Comparison of ENCODE assay signal across 20 cellular contexts in genomic region chr3:25055981-25056380, GRCh38.
DNase-seq lines count a peak whose midpoint lies in the region; ATAC-seq and TF ChIP-seq lines count a peak whose summit lies in the region.
"Had no signal": no experiment of that assay in that cellular context is flagged by ENCODE, and none has a peak within 500 bp of the region (broad histone marks: within the 10 kb centered on the region; RNA-seq: fewer than 3 reads in every experiment).

No MANE protein-coding gene starts in this region.

- peak; percentile 24 for ATAC-seq in left ventricle myocardium superior
- ATAC-seq in heart right ventricle: no peak
- no peak for ATAC-seq in upper lobe of right lung
- ATAC-seq: HCT116 had no signal

- no peak overlapping the region for H4K8ac ChIP-seq in neuronal stem cell (ENCODE audit: low read depth, low read length)

- TF ChIP-seq CTCF in heart right ventricle (IDR thresholded peaks at IDR 0.05): no peak
- TF ChIP-seq CTCF in VCaP (conservative IDR thresholded peaks at IDR 0.05): no peak
- TF ChIP-seq CTCF in mesothelial cell of epicardium (IDR thresholded peaks at IDR 0.05; ENCODE audit: unreplicated experiment): no peak
- TF ChIP-seq CTCF in upper lobe of right lung (IDR thresholded peaks at IDR 0.05): no peak

- H3K9me3 Mint-ChIP-seq in mesothelial cell of epicardium: no peaks in the 10 kb centered on the region

- no peak overlapping the region for H3K9ac ChIP-seq in neuronal stem cell (ENCODE audit: low read depth, low read length, poor library complexity)

- H3K4ac ChIP-seq in neuronal stem cell (ENCODE audit: low read length): no peak overlapping the region

- H3K27ac ChIP-seq in heart right ventricle (no peak overlapping the region), VCaP (peak overlapping the region; percentile 17), neuronal stem cell (replicated peaks; ENCODE audit: low read length) (no peak overlapping the region), upper lobe of right lung (no peak overlapping the region)
- H3K27ac ChIP-seq: HL-60 had no signal

- H2BK15ac ChIP-seq in neuronal stem cell (ENCODE audit: low read length): no peak overlapping the region

- no peak overlapping the region for H2BK5ac ChIP-seq in neuronal stem cell (ENCODE audit: low read length)

- no peaks in the 10 kb centered on the region for H3K79me1 ChIP-seq in neuronal stem cell (ENCODE audit: low read depth, low read length)

- H3K4me1 ChIP-seq in heart right ventricle (peaks cover 0 to 4% (median 0%) of the 10 kb centered on the region in 9 donors), neuronal stem cell (ENCODE audit: control insufficient read depth in 2 of 2, insufficient read depth in 1 of 2, low read depth in 1 of 2, low read length in 2 of 2) (no peaks in the 10 kb centered on the region), upper lobe of right lung (no peaks in the 10 kb centered on the region)
- H3K4me1 ChIP-seq: BE2C, Caco-2 had no signal

- H2AK5ac ChIP-seq in neuronal stem cell (ENCODE audit: low read depth, low read length): no peak overlapping the region

- intact Hi-C loops in left ventricle myocardium superior (cut with micrococcal nuclease): no loop called here
- intact Hi-C loops in heart right ventricle (cut with DNase I): no loop called here
- intact Hi-C loops in upper lobe of right lung (cut with DNase I): no loop called here

- no peak overlapping the region for H3K4me3 Mint-ChIP-seq in mesothelial cell of epicardium
- H3K4me3 Mint-ChIP-seq: CD4-positive, alpha-beta T cell; HFFc6 had no signal

- H3K23ac ChIP-seq in neuronal stem cell (ENCODE audit: low read depth, low read length, poor library complexity): no peak overlapping the region

- no peaks in the 10 kb centered on the region for H3K36me3 Mint-ChIP-seq in mesothelial cell of epicardium

- peaks cover 23% of the 10 kb centered on the region for H3K4me1 Mint-ChIP-seq in mesothelial cell of epicardium

- 50 to 54% methylated on average over 1 of the region's 1 CpG for WGBS in heart right ventricle, 2 donors
- no CpG with 5 or more reads among the region's 1 CpG for WGBS in neuronal stem cell (ENCODE audit: extremely low coverage in 2 of 2, insufficient read length in 2 of 2, insufficient replicate concordance in 1 of 2), 2 donors

- H4K91ac ChIP-seq in neuronal stem cell (ENCODE audit: low read depth, low read length, poor library complexity): no peak overlapping the region

- DNase-seq in left ventricle myocardium superior (no peak), heart right ventricle (no peak), mesothelial cell of epicardium (ENCODE audit: low spot score in 2 of 2, unreplicated experiment in 2 of 2) (no peak), neuronal stem cell (ENCODE audit: low spot score) (no peak), upper lobe of right lung (no peak), activated gamma-delta T cell treated with Interleukin-2 at 50 U/mL for 16 hours (no peak), NCI-H524 treated with DMSO at 0.1 percent for 48 hours (lab: John Stamatoyannopoulos, UW) (no peak)
- DNase-seq: BE2C; C1 segment of cervical spinal cord; Caco-2; CD4-positive, alpha-beta T cell; DMS79; GF-D8; GOT3; H7; HFFc6; IMR-90 had no signal

- no peak overlapping the region for H3K4me3 ChIP-seq in heart right ventricle
- no peak overlapping the region for H3K4me3 ChIP-seq in neuronal stem cell (ENCODE audit: low read length in 2 of 2)
- no peak overlapping the region for H3K4me3 ChIP-seq in upper lobe of right lung

- no peak overlapping the region for H3K4me2 ChIP-seq in neuronal stem cell (ENCODE audit: insufficient read depth, low read length, poor library complexity, severe bottlenecking)

- peak overlapping the region; percentile 16 for H3K27ac Mint-ChIP-seq in mesothelial cell of epicardium
- H3K27ac Mint-ChIP-seq: CD4-positive, alpha-beta T cell; HFFc6 had no signal

- H3K27me3 ChIP-seq in heart right ventricle: no peaks in the 10 kb centered on the region
- no peaks in the 10 kb centered on the region for H3K27me3 ChIP-seq in neuronal stem cell (ENCODE audit: control insufficient read depth in 3 of 3, insufficient read depth in 3 of 3, low read depth in 1 of 3, low read length in 3 of 3)
- H3K27me3 ChIP-seq in upper lobe of right lung: no peaks in the 10 kb centered on the region
- H3K27me3 ChIP-seq: BE2C had no signal

- H3K14ac ChIP-seq in neuronal stem cell (ENCODE audit: low read length): no peak overlapping the region

- H3K27me3 Mint-ChIP-seq in mesothelial cell of epicardium (ENCODE audit: low read depth): no peaks in the 10 kb centered on the region
- H3K27me3 Mint-ChIP-seq: CD4-positive, alpha-beta T cell had no signal

- no peak overlapping the region for H3K18ac ChIP-seq in neuronal stem cell (ENCODE audit: low read length)

- no peak overlapping the region for H2BK120ac ChIP-seq in neuronal stem cell (ENCODE audit: low read depth, low read length)

- no peak overlapping the region for H2BK12ac ChIP-seq in neuronal stem cell (ENCODE audit: low read length)

- H3K36me3 ChIP-seq in heart right ventricle (no peaks in the 10 kb centered on the region), neuronal stem cell (replicated peaks in 1 of 2; ENCODE audit: control insufficient read depth in 2 of 2, insufficient read depth in 2 of 2, low read length in 2 of 2) (no peaks in the 10 kb centered on the region), upper lobe of right lung (no peaks in the 10 kb centered on the region)
- H3K36me3 ChIP-seq: BE2C had no signal

- no peaks in the 10 kb centered on the region for H3K9me3 ChIP-seq in heart right ventricle
- H3K9me3 ChIP-seq in neuronal stem cell (replicated peaks in 1 of 2; ENCODE audit: control insufficient read depth in 2 of 2, insufficient read depth in 1 of 2, low read depth in 1 of 2, low read length in 2 of 2): no peaks in the 10 kb centered on the region
- H3K9me3 ChIP-seq in upper lobe of right lung: no peaks in the 10 kb centered on the region
- H3K9me3 ChIP-seq: BE2C, Caco-2 had no signal

- H2AFZ ChIP-seq in neuronal stem cell (ENCODE audit: low read length): peak overlapping the region; percentile 58
